In the genomic region with DNA sequence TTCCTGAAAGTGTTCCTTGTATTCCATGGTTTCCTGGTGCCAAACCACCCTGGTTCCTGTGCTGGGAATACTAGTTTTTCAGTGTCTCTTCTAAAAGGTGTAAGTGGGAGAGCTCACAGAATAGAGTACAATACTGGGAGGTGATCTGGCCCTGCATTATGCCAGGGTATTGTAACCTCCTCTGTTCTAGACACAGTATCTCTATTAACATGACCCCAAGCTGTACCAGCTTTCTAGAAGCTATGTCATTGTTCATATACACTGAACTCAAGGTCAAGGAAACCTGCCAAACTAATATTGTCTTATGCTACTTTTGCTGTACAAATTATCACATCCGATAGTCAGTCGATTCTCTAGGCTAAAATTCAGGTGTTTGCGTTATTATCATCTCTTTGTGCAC, we compare ENCODE assay signal across 30 cellular contexts.
"Had no signal": no experiment of that assay in that cellular context is flagged by ENCODE, and none has a peak within 500 bp of the region (broad histone marks: within the 10 kb centered on the region; RNA-seq: fewer than 3 reads in every experiment).

No MANE protein-coding gene starts in this region.

- DNase-seq: activated CD4-positive, alpha-beta T cell treated with anti-CD3 and anti-CD28 coated beads for 1 hour; activated CD4-positive, alpha-beta T cell treated with anti-CD3 and anti-CD28 coated beads, Interleukin-2, amount 10 ng/mL, durations not matched to agents 24 days and 14 days; activated CD4-positive, alpha-beta T cell treated with anti-CD3 and anti-CD28 coated beads, Interleukin-2, amount 50 U/mL, for 48 hours; activated CD8-positive, alpha-beta memory T cell treated with anti-CD3 and anti-CD28 coated beads, Interleukin-2, amount 10 ng/mL, durations not matched to agents 7 days and 5 days; activated effector memory CD4-positive, alpha-beta T cell treated with Interleukin-2 at 50 U/mL for 16 hours; activated naive CD4-positive, alpha-beta T cell treated with Interleukin-2 at 50 U/mL for 16 hours; activated T-cell treated with anti-CD3 and anti-CD28 coated beads, Interleukin-2, amount 50 U/mL, for 24 hours; amygdala; brain microvascular endothelial cell; KBM-7; NCI-H1092; NCI-H1417; NCI-H1694; NCI-H2029; NCI-H2107; NCI-H2171 treated with DMSO at 0.1 percent for 48 hours; NCI-H345; NCI-H510A; NCI-H69; PC-3; SHP77; T-helper 17 cell; T-helper 9 cell had no signal

- FAIRE-seq: astrocyte, RCC 7860 had no signal

- H3K4me3 ChIP-seq: cardiac muscle cell, SJSA1 had no signal

- H3K36me3 ChIP-seq: brain microvascular endothelial cell, cardiac muscle cell had no signal

- H3K9me3 Mint-ChIP-seq: activated CD4-positive, alpha-beta T cell treated with anti-CD3 and anti-CD28 coated beads, Interleukin-2, amount 10 ng/mL, durations not matched to agents 24 days and 14 days; activated T-cell treated with anti-CD3 and anti-CD28 coated beads, Interleukin-2, amount 50 U/mL, for 24 hours had no signal

- H3K27ac ChIP-seq: brain microvascular endothelial cell, cardiac muscle cell, SJSA1 had no signal

- H3K36me3 Mint-ChIP-seq: activated naive CD8-positive, alpha-beta T cell had no signal

- H3K27me3 ChIP-seq: brain microvascular endothelial cell, cardiac muscle cell, SJSA1 had no signal

- H3K9me3 ChIP-seq: SJSA1 had no signal

- ATAC-seq: activated CD8-positive, alpha-beta memory T cell treated with anti-CD3 and anti-CD28 coated beads, Interleukin-2, amount 10 ng/mL, durations not matched to agents 7 days and 5 days; PC-3; T-helper 17 cell; WTC11 had no signal

- H3K4me3 Mint-ChIP-seq: activated CD4-positive, alpha-beta T cell treated with anti-CD3 and anti-CD28 coated beads, Interleukin-2, amount 10 ng/mL, durations not matched to agents 24 days and 14 days; activated CD8-positive, alpha-beta memory T cell treated with anti-CD3 and anti-CD28 coated beads, Interleukin-2, amount 10 ng/mL, durations not matched to agents 7 days and 5 days; activated naive CD8-positive, alpha-beta T cell; activated T-cell treated with anti-CD3 and anti-CD28 coated beads, Interleukin-2, amount 50 U/mL, for 24 hours; activated T-helper 1 cell treated with anti-CD3 and anti-CD28 coated beads, Interleukin-12 subunit alpha, Interleukin-12 subunit beta, Interleukin-2, Interleukin-4 antibody, amounts not matched to agents 30 ng/mL and 10 ng/mL and 1 ng/mL, durations not matched to agents 14 hours and 24 hours and 36 hours; T-helper 17 cell; WTC11 had no signal

- H3K27ac Mint-ChIP-seq: activated CD4-positive, alpha-beta T cell treated with anti-CD3 and anti-CD28 coated beads, Interleukin-2, amount 10 ng/mL, durations not matched to agents 24 days and 14 days; activated CD8-positive, alpha-beta memory T cell treated with anti-CD3 and anti-CD28 coated beads, Interleukin-2, amount 10 ng/mL, durations not matched to agents 7 days and 5 days; activated naive CD8-positive, alpha-beta T cell; activated T-cell treated with anti-CD3 and anti-CD28 coated beads, Interleukin-2, amount 50 U/mL, for 24 hours; activated T-helper 1 cell treated with anti-CD3 and anti-CD28 coated beads, Interleukin-12 subunit alpha, Interleukin-12 subunit beta, Interleukin-2, Interleukin-4 antibody, amounts not matched to agents 30 ng/mL and 10 ng/mL and 1 ng/mL, durations not matched to agents 14 hours and 24 hours and 36 hours; T-helper 17 cell; WTC11 had no signal
